In the genomic region with DNA sequence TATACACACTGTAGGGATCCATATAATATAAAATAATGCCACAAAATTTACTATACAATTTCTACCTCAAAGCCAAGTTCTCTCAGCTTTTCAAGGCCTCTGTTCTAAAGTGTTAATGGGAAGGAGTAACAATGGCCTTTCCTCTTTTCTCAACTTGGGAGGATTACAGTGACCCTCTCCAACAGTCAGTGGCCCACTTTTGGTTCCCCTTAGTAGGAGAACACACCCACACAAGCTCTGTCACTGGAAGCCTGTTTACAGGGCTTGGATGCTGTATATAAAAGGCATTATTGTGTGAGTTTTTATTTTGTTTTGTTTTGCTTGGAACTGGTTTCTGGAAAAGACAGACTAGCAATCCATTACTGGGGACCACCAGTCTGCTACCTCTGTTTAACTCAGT, we compare ENCODE assay signal across 12 cellular contexts. TPM values are rescaled to one million over a fixed set of nuclear protein-coding genes. Genes with fewer than 3 reads are reported as not detected.
DNase-seq lines count a peak whose midpoint lies in the region; ATAC-seq and TF ChIP-seq lines count a peak whose summit lies in the region.
"Had no signal": no experiment of that assay in that cellular context is flagged by ENCODE, and none has a peak within 500 bp of the region (broad histone marks: within the 10 kb centered on the region; RNA-seq: fewer than 3 reads in every experiment).

No MANE protein-coding gene starts in this region.

- H3K4me1 ChIP-seq in muscle layer of duodenum (ENCODE audit: control insufficient read depth in 1 of 2, insufficient read depth in 2 of 2, low read length in 2 of 2) (peaks cover 0 to 5% of the 10 kb centered on the region in 2 donors), A673 (ENCODE audit: insufficient read depth, low read length, poor library complexity, severe bottlenecking) (no peaks in the 10 kb centered on the region), HAP-1 (no peaks in the 10 kb centered on the region; the same call in 1 of the 2 replicates)

- no peaks in the 10 kb centered on the region for H3K36me3 Mint-ChIP-seq in stimulated activated naive CD8-positive, alpha-beta T cell treated with anti-CD3 and anti-CD28 coated beads, Interleukin-15, Interleukin-2, amounts not matched to agents 100 ng/mL and 50 ng/mL, for 24 hours (ENCODE audit: low read depth)
- H3K36me3 Mint-ChIP-seq in T-cell, result peaks cover 10% of the 10 kb centered on the region

- peak overlapping the region; percentile 67 for H3K27ac ChIP-seq in muscle layer of duodenum (ENCODE audit: low read length)
- H3K27ac ChIP-seq in A673 (ENCODE audit: low read depth, low read length, poor library complexity, severe bottlenecking), result no peak overlapping the region
- H3K27ac ChIP-seq: RWPE1 had no signal

- in situ Hi-C loops in GM13976 (cut with MboI; ENCODE audit: low sequenced_read_pairs, unreplicated experiment), result no loop called here
- in situ Hi-C loops in HAP-1 (cut with MboI; ENCODE audit: low sequenced_read_pairs), result no loop called here

- no peak for ATAC-seq in stimulated activated naive CD8-positive, alpha-beta T cell treated with anti-CD3 and anti-CD28 coated beads, Interleukin-15, Interleukin-2, amounts not matched to agents 100 U/mL and 50 U/mL, for 24 hours
- peak in 1 of 4 experiments; percentile 4 for ATAC-seq in T-cell (replicated peaks in 1 of 4)

- intact Hi-C loops in A673 (cut with micrococcal nuclease; ENCODE audit: unreplicated experiment), result no loop called here

- H3K36me3 ChIP-seq in muscle layer of duodenum (ENCODE audit: control insufficient read depth in 1 of 2, insufficient read depth in 2 of 2, low read length in 2 of 2), result no peaks in the 10 kb centered on the region
- H3K36me3 ChIP-seq in A673 (ENCODE audit: insufficient read depth, low read length, poor library complexity, severe bottlenecking), result no peaks in the 10 kb centered on the region
- no peaks in the 10 kb centered on the region for H3K36me3 ChIP-seq in HAP-1 (replicated peaks)

- no peak for DNase-seq in stimulated activated naive CD8-positive, alpha-beta T cell treated with anti-CD3 and anti-CD28 coated beads, Interleukin-15, Interleukin-2, amounts not matched to agents 100 U/mL and 50 U/mL, for 24 hours
- DNase-seq in T-cell (no peak), A673 (ENCODE audit: low spot score) (no peak), GM13976 (ENCODE audit: low spot score) (no peak), HAP-1 (ENCODE audit: low spot score in 2 of 2) (no peak), GDM1 (lab: John Stamatoyannopoulos, UW) (no peak)
- DNase-seq: activated CD4-positive, alpha-beta T cell treated with anti-CD3 and anti-CD28 coated beads, Interleukin-2, amount 50 U/mL, for 4 hours; mesenchymal stem cell; NCI-H187 had no signal

- POLR2A ChIA-PET in T-cell (lab: Charles Lee) (interaction anchor here (0.6 to 1.3 kb wide), 2 partner anchors 23 to 102 kb away, joined by 3 to 5 read pairs; partner anchors contain the start of gene RBMX (in 1 of the 2)), A673 (lab: Charles Lee; ENCODE audit: low non-redundant PET) (no interaction called here)

- BruUV-seq in A673 (replicated peaks; lab: Mats Ljungman, UMichigan), result no TSS peak

- H3K9me3 Mint-ChIP-seq in stimulated activated naive CD8-positive, alpha-beta T cell treated with anti-CD3 and anti-CD28 coated beads, Interleukin-15, Interleukin-2, amounts not matched to agents 100 ng/mL and 50 ng/mL, for 24 hours, result no peaks in the 10 kb centered on the region
- no peaks in the 10 kb centered on the region for H3K9me3 Mint-ChIP-seq in T-cell

- H3K9me3 ChIP-seq in muscle layer of duodenum (ENCODE audit: control insufficient read depth in 1 of 2, low read length in 2 of 2) (no peaks in the 10 kb centered on the region), A673 (ENCODE audit: low read depth, low read length, poor library complexity, severe bottlenecking) (no peaks in the 10 kb centered on the region), HAP-1 (no peaks in the 10 kb centered on the region)

- TF ChIP-seq CTCF in A673 (conservative IDR thresholded peaks at IDR 0.05; ENCODE audit: low read depth, low read length) (no peak), GM13976 (IDR thresholded peaks at IDR 0.05; ENCODE audit: borderline replicate concordance, control extremely low read depth, extremely low read depth, insufficient read depth, missing control alignments) (no peak)

- no peaks in the 10 kb centered on the region for H3K27me3 ChIP-seq in muscle layer of duodenum (ENCODE audit: low read depth, low read length)
- no peaks in the 10 kb centered on the region for H3K27me3 ChIP-seq in A673 (replicated peaks; ENCODE audit: insufficient read depth, low read depth, low read length, poor library complexity)
- no peaks in the 10 kb centered on the region for H3K27me3 ChIP-seq in HAP-1 (ENCODE audit: low read depth)

- peaks cover 70% of the 10 kb centered on the region for H3K4me1 Mint-ChIP-seq in stimulated activated naive CD8-positive, alpha-beta T cell treated with anti-CD3 and anti-CD28 coated beads, Interleukin-15, Interleukin-2, amounts not matched to agents 100 ng/mL and 50 ng/mL, for 24 hours (ENCODE audit: low read depth)
- H3K4me1 Mint-ChIP-seq in T-cell, result peaks cover 63 to 76% (median 67%) of the 10 kb centered on the region in 3 donors

- H3K4me3 Mint-ChIP-seq in stimulated activated naive CD8-positive, alpha-beta T cell treated with anti-CD3 and anti-CD28 coated beads, Interleukin-15, Interleukin-2, amounts not matched to agents 100 ng/mL and 50 ng/mL, for 24 hours, result peak overlapping the region; percentile 94
- peak overlapping the region; percentile 87 to 93 (median 93) for H3K4me3 Mint-ChIP-seq in T-cell

- H3K27me3 Mint-ChIP-seq in stimulated activated naive CD8-positive, alpha-beta T cell treated with anti-CD3 and anti-CD28 coated beads, Interleukin-15, Interleukin-2, amounts not matched to agents 100 ng/mL and 50 ng/mL, for 24 hours, result no peaks in the 10 kb centered on the region
- H3K27me3 Mint-ChIP-seq in T-cell, result peaks cover 0 to 10% of the 10 kb centered on the region in 2 donors

- H3K4me3 ChIP-seq in muscle layer of duodenum (ENCODE audit: low read depth in 1 of 2, low read length in 2 of 2) (peak overlapping the region in 1 of 2 donors; percentile 51), A673 (ENCODE audit: low read depth, low read length, poor library complexity, severe bottlenecking) (no peak overlapping the region), HAP-1 (no peak overlapping the region)

- CTCF ChIA-PET in T-cell (lab: Charles Lee), result interaction anchor here (0.5 to 1.3 kb wide), 4 partner anchors 26 to 144 kb away, joined by 3 to 5 read pairs (median 3); no protein-coding TSS in a partner anchor
- CTCF ChIA-PET in A673 (lab: Charles Lee), result no interaction called here

- H3K27ac Mint-ChIP-seq in stimulated activated naive CD8-positive, alpha-beta T cell treated with anti-CD3 and anti-CD28 coated beads, Interleukin-15, Interleukin-2, amounts not matched to agents 100 ng/mL and 50 ng/mL, for 24 hours, result peak overlapping the region; percentile 96
- peak overlapping the region; percentile 90 to 98 for H3K27ac Mint-ChIP-seq in T-cell

RNA-seq across cellular contexts. Expression of gene ARHGEF6, which starts 1.8 kb away (rescaled TPM):
- total RNA-seq in T-cell, result 10 to 100 TPM; 63.4 to 79.9 (median 72.9) TPM
- total RNA-seq in A673 (2021), result 11.4 and 16.3 TPM in 2 replicates
